ENCODE assay signal across 11 cellular contexts in the genomic region with DNA sequence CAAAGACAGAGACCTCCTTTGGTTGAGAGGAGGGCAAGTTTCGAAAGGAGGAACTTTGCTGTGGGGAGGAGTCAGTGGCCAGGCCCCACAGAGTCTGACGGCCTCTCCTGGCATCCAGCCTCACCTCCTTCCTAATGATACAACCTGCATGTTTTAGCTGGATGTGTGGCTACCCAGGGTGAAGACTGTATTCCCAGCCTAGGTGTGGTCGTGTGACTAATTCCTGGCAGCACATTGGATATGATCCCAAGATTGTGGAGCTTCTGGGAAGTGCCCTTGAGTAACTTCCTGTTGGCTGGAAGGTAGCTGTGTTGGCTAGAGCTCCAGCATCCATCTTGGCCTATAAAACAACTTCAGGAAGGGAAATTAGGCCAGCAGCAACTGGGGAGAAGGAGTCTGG. TPM values are rescaled to one million over a fixed set of nuclear protein-coding genes. Genes with fewer than 3 reads are reported as not detected.
A peak's percentile ranks its signal among the peaks of the same experiment; 100 is the strongest.
DNase-seq lines count a peak whose midpoint lies in the region; ATAC-seq and TF ChIP-seq lines count a peak whose summit lies in the region.
"Had no signal": no experiment of that assay in that cellular context is flagged by ENCODE, and none has a peak within 500 bp of the region (broad histone marks: within the 10 kb centered on the region; RNA-seq: fewer than 3 reads in every experiment).

No MANE protein-coding gene starts in this region.

- 25 to 45% (median 30%) methylated on average over 3 of the region's 3 CpGs for WGBS in stomach, 5 donors

- intact Hi-C loops in left ventricle myocardium inferior (cut with micrococcal nuclease) (no loop called here), stomach (cut with DNase I; ENCODE audit: low total_unique reads) (no loop called here)

- H3K4me1 ChIP-seq in left ventricle myocardium inferior, result peaks cover 10% of the 10 kb centered on the region
- peaks cover 0 to 22% (median 11%) of the 10 kb centered on the region in 4 donors for H3K4me1 ChIP-seq in stomach

- H3K36me3 ChIP-seq in left ventricle myocardium inferior (no peaks in the 10 kb centered on the region), stomach (no peaks in the 10 kb centered on the region)

- H3K27ac ChIP-seq in left ventricle myocardium inferior (replicated peaks) (peak overlapping the region; percentile 38), stomach (peak overlapping the region in 4 of 5 donors; percentile 5 to 54 (median 44))

- H3K9me3 ChIP-seq in left ventricle myocardium inferior (replicated peaks), result no peaks in the 10 kb centered on the region
- no peaks in the 10 kb centered on the region for H3K9me3 ChIP-seq in stomach

- no peak for ATAC-seq in HG03196 (IDR thresholded peaks at IDR 0.05; ENCODE audit: unreplicated experiment)
- ATAC-seq: K562 had no signal

- DNase-seq in HS-5 (ENCODE audit: low read depth), result peak; percentile 88
- peak; percentile 72 for DNase-seq in amniotic epithelial cell (ENCODE audit: low read depth)
- DNase-seq in left ventricle myocardium inferior, result no peak
- DNase-seq in stomach, result peak; percentile 65
- no peak for DNase-seq in T1000 (lab: John Stamatoyannopoulos, UW)
- DNase-seq in AML-193 (lab: John Stamatoyannopoulos, UW), result no peak
- DNase-seq in NCI-H748 treated with DMSO at 0.1 percent for 48 hours (lab: John Stamatoyannopoulos, UW), result no peak
- DNase-seq: activated T-cell treated with anti-CD3 and anti-CD28 coated beads for 4 hours, SIG-M5 had no signal

- peak; percentile 78 for TF ChIP-seq EP300 in stomach (IDR thresholded peaks at IDR 0.05)

- no peak overlapping the region for H3K4me3 ChIP-seq in left ventricle myocardium inferior
- no peak overlapping the region for H3K4me3 ChIP-seq in stomach
- H3K4me3 ChIP-seq: K562 had no signal

- no peak for TF ChIP-seq CTCF in left ventricle myocardium inferior (IDR thresholded peaks at IDR 0.05; ENCODE audit: borderline replicate concordance)
- no peak for TF ChIP-seq CTCF in stomach (IDR thresholded peaks at IDR 0.05)

- H3K27me3 ChIP-seq in left ventricle myocardium inferior (ENCODE audit: low read depth) (no peaks in the 10 kb centered on the region), stomach (no peaks in the 10 kb centered on the region)

- TF ChIP-seq POLR2A in stomach (IDR thresholded peaks at IDR 0.05), result no peak

RNA-seq across cellular contexts. Expression of a gene that starts 19.0 kb away (rescaled TPM):
- 11.0 TPM for total RNA-seq in left ventricle myocardium inferior
- 100 to 1,000 TPM in 1 of 5 donors, 10 to 100 TPM in 4; 13.4 to 229 (median 17.4) TPM for total RNA-seq in stomach
- 10 to 100 TPM in 2 of 3 donors, 1 to 10 TPM in 1; 5.2 to 11.8 (median 11.6) TPM for polyA plus RNA-seq in stomach

Comparison
In these comparisons a context has a peak if more than half of its experiments do, and no peak if none do; other contexts are left out.
1. DNase-seq: peak in HS-5 (single experiment), amniotic epithelial cell (single experiment) and stomach (single experiment); none in left ventricle myocardium inferior (single experiment), T1000 (single experiment), AML-193 (0 of 2) and NCI-H748 treated with DMSO at 0.1 percent for 48 hours (single experiment).